In genomic region chr1:198734323-198735008, GRCh38 we compare ENCODE assay signal across 10 cellular contexts.
A peak's percentile ranks its signal among the peaks of the same experiment; 100 is the strongest.
DNase-seq lines count a peak whose midpoint lies in the region; ATAC-seq lines count a peak whose summit lies in the region.
"Had no signal": no experiment of that assay in that cellular context is flagged by ENCODE, and none has a peak within 500 bp of the region (broad histone marks: within the 10 kb centered on the region; RNA-seq: fewer than 3 reads in every experiment).

No MANE protein-coding gene starts in this region.

- no peak overlapping the region for H3K27ac ChIP-seq in CD8-positive, alpha-beta memory T cell (ENCODE audit: low read depth, low read length)

- no peak for DNase-seq in CD8-positive, alpha-beta memory T cell
- DNase-seq in T-cell (no peak), GOT3 (lab: John Stamatoyannopoulos, UW) (no peak), occipital lobe (lab: John Stamatoyannopoulos, UW) (no peak), ACHN (no peak), NCI-H1436 treated with DMSO at 0.1 percent for 48 hours (lab: John Stamatoyannopoulos, UW) (no peak)

- in situ Hi-C loops in ACHN (cut with HindIII; ENCODE audit: low pct_ligation_motif_present, low pct_unique_long_range_greater_than_20kb, low sequenced_read_pairs), result no loop called here

- H3K4me1 ChIP-seq in CD8-positive, alpha-beta memory T cell (ENCODE audit: insufficient read depth, low read length), result peaks cover 35% of the 10 kb centered on the region

- peak overlapping the region in 1 of 7 donors; percentile 2 for H3K4me3 Mint-ChIP-seq in CD8-positive, alpha-beta memory T cell
- no peak overlapping the region for H3K4me3 Mint-ChIP-seq in T-cell
- H3K4me3 Mint-ChIP-seq: neural crest cell had no signal

- POLR2A ChIA-PET in CD8-positive, alpha-beta memory T cell (lab: Charles Lee), result no interaction called here
- POLR2A ChIA-PET in T-cell (lab: Charles Lee), result no interaction called here

- peaks cover 74% of the 10 kb centered on the region for H3K36me3 ChIP-seq in CD8-positive, alpha-beta memory T cell (ENCODE audit: insufficient read depth, low read length)

- CTCF ChIA-PET in CD8-positive, alpha-beta memory T cell (lab: Charles Lee), result no interaction called here
- CTCF ChIA-PET in T-cell (lab: Charles Lee), result no interaction called here

- ATAC-seq in GM19043 (IDR thresholded peaks at IDR 0.05; ENCODE audit: low read depth, unreplicated experiment) (peak; percentile 89), HG02970 (IDR thresholded peaks at IDR 0.05; ENCODE audit: low FRiP score, unreplicated experiment) (peak; percentile 81), T-cell (replicated peaks in 1 of 4) (no peak)
- ATAC-seq: Right ventricle myocardium inferior had no signal

- H3K4me3 ChIP-seq in CD8-positive, alpha-beta memory T cell (ENCODE audit: low read length), result no peak overlapping the region

- H3K9me3 ChIP-seq in CD8-positive, alpha-beta memory T cell (ENCODE audit: low read length), result no peaks in the 10 kb centered on the region

- H3K36me3 Mint-ChIP-seq in CD8-positive, alpha-beta memory T cell, result peaks cover 49 to 86% (median 61%) of the 10 kb centered on the region in 3 donors
- H3K36me3 Mint-ChIP-seq in T-cell, result peaks cover 80% of the 10 kb centered on the region

- peaks cover 68 to 88% (median 79%) of the 10 kb centered on the region in 3 donors for H3K4me1 Mint-ChIP-seq in CD8-positive, alpha-beta memory T cell
- peaks cover 72 to 76% (median 75%) of the 10 kb centered on the region in 3 donors for H3K4me1 Mint-ChIP-seq in T-cell

- H3K27me3 Mint-ChIP-seq in CD8-positive, alpha-beta memory T cell, result no peaks in the 10 kb centered on the region
- no peaks in the 10 kb centered on the region for H3K27me3 Mint-ChIP-seq in T-cell

- H3K27me3 ChIP-seq in CD8-positive, alpha-beta memory T cell (ENCODE audit: insufficient read depth, low read length, poor library complexity, severe bottlenecking), result no peaks in the 10 kb centered on the region

- H3K9me3 Mint-ChIP-seq in CD8-positive, alpha-beta memory T cell, result peaks cover 0 to 9% (median 0%) of the 10 kb centered on the region in 5 donors
- H3K9me3 Mint-ChIP-seq in T-cell, result peaks cover 0 to 16% (median 8%) of the 10 kb centered on the region in 3 donors

- H3K27ac Mint-ChIP-seq in CD8-positive, alpha-beta memory T cell, result peak overlapping the region in 7 of 8 donors; percentile 13 to 69 (median 49)
- H3K27ac Mint-ChIP-seq in T-cell, result peak overlapping the region; percentile 71 to 83

Comparison
In these comparisons a context has a peak if more than half of its experiments do, and no peak if none do; other contexts are left out.
1. ATAC-seq: peak in GM19043 (single experiment) and HG02970 (single experiment); none in T-cell (0 of 4).